ENCODE assay signal across 12 cellular contexts in the genomic region with DNA sequence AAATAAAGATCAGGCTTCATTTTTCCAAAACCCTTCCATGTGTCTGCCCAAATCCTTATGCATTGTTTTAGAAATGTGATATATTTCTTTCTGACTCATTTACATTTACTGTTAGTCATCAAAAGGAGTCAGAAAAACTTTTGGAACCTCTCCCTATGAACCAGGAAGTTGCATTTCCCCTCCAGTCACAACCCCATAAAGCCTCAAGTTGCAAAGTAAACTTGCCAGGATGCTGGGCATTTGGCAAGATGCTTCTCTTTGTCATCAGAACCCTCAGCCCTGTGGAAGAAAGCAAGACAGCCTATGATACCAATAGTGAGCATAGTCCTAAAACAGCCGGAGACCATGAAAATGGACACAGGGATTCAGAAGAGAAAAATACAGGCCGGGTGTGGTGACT.
DNase-seq lines count a peak whose midpoint lies in the region; TF ChIP-seq lines count a peak whose summit lies in the region.
"Had no signal": no experiment of that assay in that cellular context is flagged by ENCODE, and none has a peak within 500 bp of the region (broad histone marks: within the 10 kb centered on the region; RNA-seq: fewer than 3 reads in every experiment).

No MANE protein-coding gene starts in this region.

- no peaks in the 10 kb centered on the region for H3K36me3 ChIP-seq in A673 (ENCODE audit: insufficient read depth, low read length, poor library complexity, severe bottlenecking)

- no peak for TF ChIP-seq CTCF in A673 (conservative IDR thresholded peaks at IDR 0.05; ENCODE audit: low read depth, low read length)
- no peak for TF ChIP-seq CTCF in foreskin fibroblast (IDR thresholded peaks at IDR 0.05; ENCODE audit: low read depth, low read length)

- no TSS peak for BruUV-seq in A673 (replicated peaks; lab: Mats Ljungman, UMichigan)

- no peaks in the 10 kb centered on the region for H3K27me3 ChIP-seq in A673 (replicated peaks; ENCODE audit: insufficient read depth, low read depth, low read length, poor library complexity)

- DNase-seq in A673 (ENCODE audit: low spot score) (peak; percentile 80), HPDE6-E6E7 (ENCODE audit: extremely low spot score) (peak; percentile 70), T1000 (lab: John Stamatoyannopoulos, UW) (peak; percentile 60), foreskin fibroblast (peak; percentile 97 to 98), ACHN (no peak), NCI-H2029 (lab: John Stamatoyannopoulos, UW) (no peak), ureter (ENCODE audit: low spot score) (no peak)
- DNase-seq in stimulated activated naive CD4-positive, alpha-beta T cell treated with Interleukin-2 at 50 U/mL for 16 hours (lab: John Stamatoyannopoulos, UW) = no peak
- DNase-seq: activated CD4-positive, CD25-positive, alpha-beta regulatory T cell treated with anti-CD3 and anti-CD28 coated beads, Interleukin-2, amount 50 U/mL, for 72 hours; activated naive CD4-positive, alpha-beta T cell treated with Interleukin-2 at 50 U/mL for 16 hours; CD4-positive, alpha-beta memory T cell; endodermal cell had no signal

- H3K9me3 ChIP-seq in A673 (ENCODE audit: low read depth, low read length, poor library complexity, severe bottlenecking) = no peaks in the 10 kb centered on the region

- intact Hi-C loops in A673 (cut with micrococcal nuclease; ENCODE audit: unreplicated experiment) = no loop called here

- CTCF ChIA-PET in A673 (lab: Charles Lee) = no interaction called here

- no peak overlapping the region for H3K27ac ChIP-seq in A673 (ENCODE audit: low read depth, low read length, poor library complexity, severe bottlenecking)

- H3K4me3 ChIP-seq in A673 (ENCODE audit: low read depth, low read length, poor library complexity, severe bottlenecking) (no peak overlapping the region), foreskin fibroblast (ENCODE audit: low read depth in 1 of 2, low read length in 2 of 2) (no peak overlapping the region)

- in situ Hi-C loops in ACHN (cut with HindIII; ENCODE audit: low pct_ligation_motif_present, low pct_unique_long_range_greater_than_20kb, low sequenced_read_pairs) = no loop called here

- H3K4me1 ChIP-seq in A673 (ENCODE audit: insufficient read depth, low read length, poor library complexity, severe bottlenecking) = peaks cover 7% of the 10 kb centered on the region

- POLR2A ChIA-PET in A673 (lab: Charles Lee; ENCODE audit: low non-redundant PET) = no interaction called here

Comparison
In these comparisons a context has a peak if more than half of its experiments do, and no peak if none do; other contexts are left out.
1. DNase-seq: peak in A673 (single experiment), HPDE6-E6E7 (single experiment), T1000 (single experiment) and foreskin fibroblast (2 of 2); none in ACHN (single experiment), NCI-H2029 (single experiment), stimulated activated naive CD4-positive, alpha-beta T cell treated with Interleukin-2 at 50 U/mL for 16 hours (single experiment) and ureter (single experiment).